Comparison of ENCODE assay signal across 16 cellular contexts in genomic region chr6:145507251-145507650, GRCh38.
DNase-seq lines count a peak whose midpoint lies in the region; ATAC-seq, FAIRE-seq and TF ChIP-seq lines count a peak whose summit lies in the region.
"Had no signal": no experiment of that assay in that cellular context is flagged by ENCODE, and none has a peak within 500 bp of the region (broad histone marks: within the 10 kb centered on the region; RNA-seq: fewer than 3 reads in every experiment).

No MANE protein-coding gene starts in this region.

- no peak overlapping the region for H3K4ac ChIP-seq in neuronal stem cell (ENCODE audit: low read length)

- POLR2A ChIA-PET in RWPE1 (lab: Yijun Ruan, JAX; ENCODE audit: low non-redundant PET) = no interaction called here

- TF ChIP-seq CTCF in GM23338 (conservative IDR thresholded peaks at IDR 0.05; ENCODE audit: low read depth in 2 of 2) (no peak), RWPE1 (conservative IDR thresholded peaks at IDR 0.05; ENCODE audit: low read depth) (no peak), bronchial epithelial cell (IDR thresholded peaks at IDR 0.05; ENCODE audit: insufficient read depth, low read length, severe bottlenecking) (no peak), mesothelial cell of epicardium (IDR thresholded peaks at IDR 0.05; ENCODE audit: unreplicated experiment) (no peak)

- H2AK5ac ChIP-seq in neuronal stem cell (ENCODE audit: low read depth, low read length) = no peak overlapping the region

- H3K4me3 Mint-ChIP-seq in GM23338 = no peak overlapping the region
- no peak overlapping the region for H3K4me3 Mint-ChIP-seq in mesothelial cell of epicardium
- H3K4me3 Mint-ChIP-seq: CD14-positive monocyte; CD4-positive, alpha-beta memory T cell had no signal

- no peak overlapping the region for H4K8ac ChIP-seq in neuronal stem cell (ENCODE audit: low read depth, low read length)

- no peak overlapping the region for H2BK120ac ChIP-seq in neuronal stem cell (ENCODE audit: low read depth, low read length)

- H3K9me3 Mint-ChIP-seq in GM23338 (peaks cover 7% of the 10 kb centered on the region; the same call in 2 of the 3 replicates), mesothelial cell of epicardium (peaks cover 47% of the 10 kb centered on the region)

- no peaks in the 10 kb centered on the region for H3K79me2 ChIP-seq in GM23338 (replicated peaks; ENCODE audit: insufficient read depth)

- H3K4me1 ChIP-seq in GM23338 (ENCODE audit: insufficient read depth) (no peaks in the 10 kb centered on the region), neuronal stem cell (ENCODE audit: control insufficient read depth in 2 of 2, insufficient read depth in 1 of 2, low read depth in 1 of 2, low read length in 2 of 2) (no peaks in the 10 kb centered on the region)
- H3K4me1 ChIP-seq: BLaER1, HAP-1 had no signal

- H3K4me3 ChIP-seq in GM23338 (no peak overlapping the region), bronchial epithelial cell (ENCODE audit: low read depth, low read length) (no peak overlapping the region), neuronal stem cell (ENCODE audit: low read length in 2 of 2) (no peak overlapping the region)
- H3K4me3 ChIP-seq: BLaER1, HAP-1 had no signal

- H4K20me1 ChIP-seq in GM23338 (replicated peaks; ENCODE audit: insufficient read depth) = no peaks in the 10 kb centered on the region
- H4K20me1 ChIP-seq: BLaER1 had no signal

- no peak overlapping the region for H4K91ac ChIP-seq in neuronal stem cell (ENCODE audit: low read depth, low read length, poor library complexity)

- peak; percentile 58 for FAIRE-seq in bronchial epithelial cell (lab: Jason Lieb, UNC)
- FAIRE-seq: HTR-8/SVneo had no signal

- H2BK5ac ChIP-seq in neuronal stem cell (ENCODE audit: low read length) = no peak overlapping the region

- H3K23ac ChIP-seq in neuronal stem cell (ENCODE audit: low read depth, low read length, poor library complexity) = no peak overlapping the region

- H3K27ac Mint-ChIP-seq in GM23338 (no peak overlapping the region), mesothelial cell of epicardium (no peak overlapping the region)
- H3K27ac Mint-ChIP-seq: CD14-positive monocyte; CD4-positive, alpha-beta memory T cell had no signal

- CTCF ChIA-PET in RWPE1 (lab: Yijun Ruan, JAX) = no interaction called here

- peak overlapping the region; percentile 24 for H3K9ac ChIP-seq in neuronal stem cell (ENCODE audit: low read depth, low read length, poor library complexity)
- H3K9ac ChIP-seq: BLaER1 had no signal

- no peak overlapping the region for H3K27ac ChIP-seq in GM23338 (ENCODE audit: low read depth)
- no peak overlapping the region for H3K27ac ChIP-seq in RWPE1
- no peak overlapping the region for H3K27ac ChIP-seq in neuronal stem cell (replicated peaks; ENCODE audit: low read length)
- H3K27ac ChIP-seq: BLaER1 had no signal

- H3K9me3 ChIP-seq in neuronal stem cell (replicated peaks in 1 of 2; ENCODE audit: control insufficient read depth in 2 of 2, insufficient read depth in 1 of 2, low read depth in 1 of 2, low read length in 2 of 2) = peaks cover 0 to 8% of the 10 kb centered on the region in 2 donors

- H3K36me3 ChIP-seq in GM23338 (ENCODE audit: insufficient read depth) (no peaks in the 10 kb centered on the region), bronchial epithelial cell (ENCODE audit: control insufficient read depth, insufficient read depth, low read length) (no peaks in the 10 kb centered on the region), neuronal stem cell (replicated peaks in 1 of 2; ENCODE audit: control insufficient read depth in 2 of 2, insufficient read depth in 2 of 2, low read length in 2 of 2) (no peaks in the 10 kb centered on the region)
- H3K36me3 ChIP-seq: BLaER1, HAP-1 had no signal

- H3K27me3 Mint-ChIP-seq in GM23338 (ENCODE audit: insufficient read depth, low read depth, poor library complexity) = no peaks in the 10 kb centered on the region
- H3K27me3 Mint-ChIP-seq in mesothelial cell of epicardium (ENCODE audit: low read depth) = no peaks in the 10 kb centered on the region
- H3K27me3 Mint-ChIP-seq: CD4-positive, alpha-beta memory T cell had no signal

- H3K4me1 Mint-ChIP-seq in GM23338 = peaks cover 6% of the 10 kb centered on the region; the same call in 2 of the 3 replicates
- peaks cover 6% of the 10 kb centered on the region for H3K4me1 Mint-ChIP-seq in mesothelial cell of epicardium
- H3K4me1 Mint-ChIP-seq: CD14-positive monocyte; CD4-positive, alpha-beta memory T cell had no signal

- H3F3A ChIP-seq in GM23338 (replicated peaks; ENCODE audit: low read depth) = no peaks in the 10 kb centered on the region

- no peaks in the 10 kb centered on the region for H3K79me1 ChIP-seq in neuronal stem cell (ENCODE audit: low read depth, low read length)

- H3K36me3 Mint-ChIP-seq in GM23338 (ENCODE audit: low read depth) (peaks cover 5% of the 10 kb centered on the region; the same call in 2 of the 3 replicates), mesothelial cell of epicardium (peaks cover 7% of the 10 kb centered on the region)
- H3K36me3 Mint-ChIP-seq: CD14-positive monocyte; CD4-positive, alpha-beta memory T cell had no signal

- H2BK15ac ChIP-seq in neuronal stem cell (ENCODE audit: low read length) = no peak overlapping the region

- H3K4me2 ChIP-seq in GM23338 (no peak overlapping the region), neuronal stem cell (ENCODE audit: insufficient read depth, low read length, poor library complexity, severe bottlenecking) (no peak overlapping the region)
- H3K4me2 ChIP-seq: BLaER1 had no signal

- no peak for ATAC-seq in GM23338

- no peak overlapping the region for H2BK12ac ChIP-seq in neuronal stem cell (ENCODE audit: low read length)

- H3K14ac ChIP-seq in neuronal stem cell (ENCODE audit: low read length) = no peak overlapping the region

- H3K9me2 ChIP-seq in GM23338 (ENCODE audit: insufficient read depth) = 0 out of 2 replicates have a peak, but pooled peaks cover 4% of the 10 kb centered on the region

- DNase-seq in GM23338 (ENCODE audit: low spot score) (no peak), RWPE1 (ENCODE audit: low spot score) (peak; percentile 8), bronchial epithelial cell (ENCODE audit: low read depth) (peak; percentile 74), neuronal stem cell (ENCODE audit: low spot score) (no peak), mesothelial cell of epicardium (ENCODE audit: low spot score in 2 of 2, unreplicated experiment in 2 of 2) (no peak), NCI-H146 (lab: John Stamatoyannopoulos, UW) (no peak), NCI-H2171 treated with DMSO at 0.1 percent for 48 hours (lab: John Stamatoyannopoulos, UW) (no peak)
- DNase-seq: 8988T; CD4-positive, alpha-beta memory T cell; DMS79 treated with DMSO at 0.1 percent for 48 hours; GF-D8; IMR-90 had no signal

- no peak overlapping the region for H3K18ac ChIP-seq in neuronal stem cell (ENCODE audit: low read length)

- H2AFZ ChIP-seq in GM23338 = peak overlapping the region; percentile 91; the same call in 1 of the 2 replicates
- no peak overlapping the region for H2AFZ ChIP-seq in neuronal stem cell (ENCODE audit: low read length)

- no CpG with 5 or more reads among the region's 2 CpGs for WGBS in neuronal stem cell (ENCODE audit: extremely low coverage in 2 of 2, insufficient read length in 2 of 2, insufficient replicate concordance in 1 of 2), 2 donors

- H3K27me3 ChIP-seq in GM23338 (ENCODE audit: insufficient read depth) = no peaks in the 10 kb centered on the region
- no peaks in the 10 kb centered on the region for H3K27me3 ChIP-seq in bronchial epithelial cell (ENCODE audit: control insufficient read depth, insufficient read depth, low read length)
- no peaks in the 10 kb centered on the region for H3K27me3 ChIP-seq in neuronal stem cell (ENCODE audit: control insufficient read depth in 3 of 3, insufficient read depth in 3 of 3, low read depth in 1 of 3, low read length in 3 of 3)
- H3K27me3 ChIP-seq: BLaER1 had no signal

TF ChIP-seq in GM23338, 12 proteins besides CTCF, POLR2A, EP300 and RAD21 (continues in another document):
- no peak for TF ChIP-seq CREB1 (CRISPR knock-in tag; IDR thresholded peaks at IDR 0.05; ENCODE audit: low read depth)
- TF ChIP-seq NANOG (IDR thresholded peaks at IDR 0.05; ENCODE audit: borderline replicate concordance) = no peak

Comparison
In these comparisons a context has a peak if more than half of its experiments do, and no peak if none do; other contexts are left out.
1. DNase-seq: peak in RWPE1 (single experiment) and bronchial epithelial cell (single experiment); none in GM23338 (single experiment), neuronal stem cell (single experiment), mesothelial cell of epicardium (0 of 2), NCI-H146 (single experiment) and NCI-H2171 treated with DMSO at 0.1 percent for 48 hours (single experiment).